In the genomic region with DNA sequence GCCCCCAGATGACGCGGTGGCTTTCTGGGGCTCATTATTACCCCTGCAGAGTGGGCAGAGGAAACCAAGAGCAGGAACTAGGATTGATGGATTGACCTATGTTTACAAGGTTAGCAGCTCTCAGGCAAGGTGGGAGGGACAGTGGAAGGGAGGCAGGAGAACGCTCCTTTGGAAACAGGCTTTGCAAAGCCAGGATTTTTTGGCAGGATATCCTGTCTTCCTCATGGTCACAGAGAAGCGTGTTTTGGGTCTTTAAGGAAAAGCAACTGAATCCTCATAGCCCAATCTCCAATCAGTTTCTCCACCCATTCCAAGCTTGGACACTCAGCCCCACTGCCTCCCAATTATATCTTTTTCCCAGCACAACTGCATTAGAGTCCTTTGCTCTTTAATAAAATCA, we compare ENCODE assay signal across 1 cellular context.
TF ChIP-seq lines count a peak whose summit lies in the region.

No MANE protein-coding gene starts in this region.

TF ChIP-seq in H1, 55 proteins besides CTCF, POLR2A, EP300 and RAD21:
- no peak for TF ChIP-seq CREB1 (IDR thresholded peaks at IDR 0.05)
- no peak for TF ChIP-seq KDM4A (IDR thresholded peaks at IDR 0.05; ENCODE audit: low read depth, low read length, severe bottlenecking)
- no peak for TF ChIP-seq SP1 (IDR thresholded peaks at IDR 0.05; ENCODE audit: low read depth, low read length)
